10 cellular contexts compared by ENCODE assay signal in genomic region chr14:77962731-77963520, GRCh38.
"Had no signal": no experiment of that assay in that cellular context is flagged by ENCODE, and none has a peak within 500 bp of the region (broad histone marks: within the 10 kb centered on the region; RNA-seq: fewer than 3 reads in every experiment).

No MANE protein-coding gene starts in this region.

- H3K36me3 ChIP-seq: HAP-1 had no signal

- H3K27ac ChIP-seq: GM23248, HL-60 had no signal

- H3K4me1 ChIP-seq: HAP-1 had no signal

- H2AFZ ChIP-seq: GM23248 had no signal

- FAIRE-seq: HepG2 had no signal

- H3K9ac ChIP-seq: GM23248 had no signal

- H3K9me3 ChIP-seq: HAP-1 had no signal

- ATAC-seq: HCT116, HepG2 had no signal

- DNase-seq: GM23248, GOT3, H7, HFFc6, Kasumi-1, KG1 had no signal

- H3K4me3 ChIP-seq: GM23248, HAP-1 had no signal
